ENCODE assay signal across 1 cellular context in genomic region chr10:3785849-3786290, GRCh38.
TF ChIP-seq lines count a peak whose summit lies in the region.

No MANE protein-coding gene starts in this region.

TF ChIP-seq in liver, 16 proteins besides CTCF, POLR2A, EP300 and RAD21 (continued from another document):
- TF ChIP-seq, protein P1, sequence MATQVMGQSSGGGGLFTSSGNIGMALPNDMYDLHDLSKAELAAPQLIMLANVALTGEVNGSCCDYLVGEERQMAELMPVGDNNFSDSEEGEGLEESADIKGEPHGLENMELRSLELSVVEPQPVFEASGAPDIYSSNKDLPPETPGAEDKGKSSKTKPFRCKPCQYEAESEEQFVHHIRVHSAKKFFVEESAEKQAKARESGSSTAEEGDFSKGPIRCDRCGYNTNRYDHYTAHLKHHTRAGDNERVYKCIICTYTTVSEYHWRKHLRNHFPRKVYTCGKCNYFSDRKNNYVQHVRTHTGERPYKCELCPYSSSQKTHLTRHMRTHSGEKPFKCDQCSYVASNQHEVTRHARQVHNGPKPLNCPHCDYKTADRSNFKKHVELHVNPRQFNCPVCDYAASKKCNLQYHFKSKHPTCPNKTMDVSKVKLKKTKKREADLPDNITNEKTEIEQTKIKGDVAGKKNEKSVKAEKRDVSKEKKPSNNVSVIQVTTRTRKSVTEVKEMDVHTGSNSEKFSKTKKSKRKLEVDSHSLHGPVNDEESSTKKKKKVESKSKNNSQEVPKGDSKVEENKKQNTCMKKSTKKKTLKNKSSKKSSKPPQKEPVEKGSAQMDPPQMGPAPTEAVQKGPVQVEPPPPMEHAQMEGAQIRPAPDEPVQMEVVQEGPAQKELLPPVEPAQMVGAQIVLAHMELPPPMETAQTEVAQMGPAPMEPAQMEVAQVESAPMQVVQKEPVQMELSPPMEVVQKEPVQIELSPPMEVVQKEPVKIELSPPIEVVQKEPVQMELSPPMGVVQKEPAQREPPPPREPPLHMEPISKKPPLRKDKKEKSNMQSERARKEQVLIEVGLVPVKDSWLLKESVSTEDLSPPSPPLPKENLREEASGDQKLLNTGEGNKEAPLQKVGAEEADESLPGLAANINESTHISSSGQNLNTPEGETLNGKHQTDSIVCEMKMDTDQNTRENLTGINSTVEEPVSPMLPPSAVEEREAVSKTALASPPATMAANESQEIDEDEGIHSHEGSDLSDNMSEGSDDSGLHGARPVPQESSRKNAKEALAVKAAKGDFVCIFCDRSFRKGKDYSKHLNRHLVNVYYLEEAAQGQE (IDR thresholded peaks at IDR 0.05): no peak
- TF ChIP-seq JUND (IDR thresholded peaks at IDR 0.05) (peak in 1 of 2 donors; percentile 19), GABPA (IDR thresholded peaks at IDR 0.05 in 1 of 2, conservative IDR thresholded peaks at IDR 0.05 in 1 of 2) (no peak), EGR1 (IDR thresholded peaks at IDR 0.05; ENCODE audit: low read depth in 2 of 2) (no peak), ATF3 (IDR thresholded peaks at IDR 0.05) (no peak), SP1 (IDR thresholded peaks at IDR 0.05) (no peak), YY1 (IDR thresholded peaks at IDR 0.05) (no peak)
- TF ChIP-seq, protein P2, sequence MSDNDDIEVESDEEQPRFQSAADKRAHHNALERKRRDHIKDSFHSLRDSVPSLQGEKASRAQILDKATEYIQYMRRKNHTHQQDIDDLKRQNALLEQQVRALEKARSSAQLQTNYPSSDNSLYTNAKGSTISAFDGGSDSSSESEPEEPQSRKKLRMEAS (IDR thresholded peaks at IDR 0.05): no peak
TF ChIP-seq in liver: peak in this region for 3.
